In the genomic region with DNA sequence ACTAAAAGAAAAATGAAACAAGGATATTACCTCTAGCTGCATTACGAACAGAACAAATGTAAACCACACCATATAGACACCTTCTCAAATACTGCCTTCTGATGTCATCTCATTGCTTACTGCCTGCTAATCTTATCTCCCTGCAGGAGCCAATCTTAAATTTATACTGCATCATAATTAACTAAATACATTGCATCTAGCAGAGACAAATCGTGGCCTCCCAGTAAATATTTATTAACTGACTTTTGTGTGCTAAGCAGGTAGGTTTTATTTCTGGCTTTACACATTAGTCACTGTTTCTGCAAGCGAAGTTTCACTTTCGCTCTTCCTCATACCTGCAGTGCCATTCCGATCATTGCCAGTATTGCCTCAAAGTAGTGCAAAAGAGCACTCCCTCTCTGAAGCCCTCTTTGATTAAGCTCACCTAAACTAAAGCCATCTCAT, we compare ENCODE assay signal across 8 cellular contexts.
DNase-seq lines count a peak whose midpoint lies in the region; ATAC-seq and TF ChIP-seq lines count a peak whose summit lies in the region.

No MANE protein-coding gene starts in this region.

- H3K27me3 ChIP-seq in breast epithelium (no peaks in the 10 kb centered on the region), WERI-Rb-1 (ENCODE audit: insufficient read depth, low read depth, severe bottlenecking) (no peaks in the 10 kb centered on the region)

- H3K9me3 ChIP-seq in breast epithelium (no peaks in the 10 kb centered on the region), WERI-Rb-1 (ENCODE audit: severe bottlenecking) (no peaks in the 10 kb centered on the region)

- intact Hi-C loops in breast epithelium (cut with DNase I; ENCODE audit: low total_unique reads): no loop called here

- H3K27ac ChIP-seq in breast epithelium (peak overlapping the region in 1 of 2 donors; percentile 42), WERI-Rb-1 (no peak overlapping the region)

- peaks cover 0 to 8% of the 10 kb centered on the region in 2 donors for H3K4me1 ChIP-seq in breast epithelium

- H3K4me3 ChIP-seq in GM12865 (ENCODE audit: low read depth, low read length) (peak overlapping the region; percentile 56), breast epithelium (peak overlapping the region in 2 of 3 donors; percentile 25 to 49), WERI-Rb-1 (ENCODE audit: low read depth, low read length) (no peak overlapping the region)

- no peak for TF ChIP-seq POLR2A in breast epithelium (IDR thresholded peaks at IDR 0.05)

- DNase-seq in GM12865 (ENCODE audit: low read depth) (peak; percentile 75), breast epithelium (ENCODE audit: low spot score in 2 of 2) (no peak), WERI-Rb-1 (no peak), C1 segment of cervical spinal cord (lab: John Stamatoyannopoulos, UW) (no peak), dedifferentiated amniotic fluid mesenchymal stem cell (ENCODE audit: extremely low spot score) (no peak)
- peak; percentile 8 to 15 for DNase-seq in stimulated activated CD4-positive, alpha-beta T cell treated with anti-CD3 and anti-CD28 coated beads, Interleukin-2, amount 100 ng/mL, for 48 hours

- peak; percentile 87 for ATAC-seq in GM21423 (IDR thresholded peaks at IDR 0.05; ENCODE audit: unreplicated experiment)
- peak; percentile 94 for ATAC-seq in HG03571 (IDR thresholded peaks at IDR 0.05; ENCODE audit: unreplicated experiment)

- TF ChIP-seq CTCF in GM12865 (IDR thresholded peaks at IDR 0.05; ENCODE audit: insufficient read depth, low read depth, low read length, missing control alignments): no peak
- TF ChIP-seq CTCF in breast epithelium (IDR thresholded peaks at IDR 0.05): no peak
- no peak for TF ChIP-seq CTCF in WERI-Rb-1 (IDR thresholded peaks at IDR 0.05; ENCODE audit: low read depth, low read length)

- H3K36me3 ChIP-seq in breast epithelium (no peaks in the 10 kb centered on the region), WERI-Rb-1 (no peaks in the 10 kb centered on the region)

Comparison
In these comparisons a context has a peak if more than half of its experiments do, and no peak if none do; other contexts are left out.
1. DNase-seq: peak in GM12865 (single experiment) and stimulated activated CD4-positive, alpha-beta T cell treated with anti-CD3 and anti-CD28 coated beads, Interleukin-2, amount 100 ng/mL, for 48 hours (2 of 2); none in breast epithelium (0 of 2), WERI-Rb-1 (single experiment), C1 segment of cervical spinal cord (0 of 14) and dedifferentiated amniotic fluid mesenchymal stem cell (single experiment).